Comparison of ENCODE assay signal across 1 cellular context in genomic region chr19:42326969-42327368, GRCh38.
TF ChIP-seq lines count a peak whose summit lies in the region.

No MANE protein-coding gene starts in this region.

TF ChIP-seq in K562, 482 proteins besides CTCF, POLR2A, EP300 and RAD21:
- TF ChIP-seq NFATC3 (IDR thresholded peaks at IDR 0.05) = no peak
